20 cellular contexts compared by ENCODE assay signal in genomic region chr19:9039728-9040127, GRCh38. TPM values are rescaled to one million over a fixed set of nuclear protein-coding genes. Genes with fewer than 3 reads are reported as not detected.
A peak's percentile ranks its signal among the peaks of the same experiment; 100 is the strongest.
DNase-seq lines count a peak whose midpoint lies in the region; ATAC-seq and TF ChIP-seq lines count a peak whose summit lies in the region.
"Had no signal": no experiment of that assay in that cellular context is flagged by ENCODE, and none has a peak within 500 bp of the region (broad histone marks: within the 10 kb centered on the region; RNA-seq: fewer than 3 reads in every experiment).

No MANE protein-coding gene starts in this region.

- no peaks in the 10 kb centered on the region; the same call in 1 of the 2 replicates for H3K27me3 Mint-ChIP-seq in WTC11 (ENCODE audit: low read depth)
- H3K27me3 Mint-ChIP-seq in nephron progenitor cell (ENCODE audit: low read depth, poor library complexity), result peaks cover 42% of the 10 kb centered on the region

- ATAC-seq in WTC11, result no peak
- no peak for ATAC-seq in HG03565 (IDR thresholded peaks at IDR 0.05; ENCODE audit: unreplicated experiment)
- ATAC-seq: K562 had no signal

- H3K9me3 Mint-ChIP-seq in WTC11 (peaks cover 12% of the 10 kb centered on the region), nephron progenitor cell (no peaks in the 10 kb centered on the region)
- H3K9me3 Mint-ChIP-seq: CD4-positive, alpha-beta memory T cell had no signal

- no peak for TF ChIP-seq CTCF in WTC11 (IDR thresholded peaks at IDR 0.05)
- TF ChIP-seq CTCF in nephron progenitor cell (IDR thresholded peaks at IDR 0.05), result no peak

- H3K27ac Mint-ChIP-seq in WTC11, result peak overlapping the region; percentile 45; the same call in 1 of the 2 replicates
- H3K27ac Mint-ChIP-seq in nephron progenitor cell, result peak overlapping the region; percentile 73
- H3K27ac Mint-ChIP-seq: CD4-positive, alpha-beta memory T cell; HFFc6 had no signal

- H3K4me3 Mint-ChIP-seq in WTC11 (no peak overlapping the region), nephron progenitor cell (no peak overlapping the region)
- H3K4me3 Mint-ChIP-seq: CD4-positive, alpha-beta memory T cell; HFFc6 had no signal

- H3K36me3 Mint-ChIP-seq in WTC11 (no peaks in the 10 kb centered on the region), nephron progenitor cell (ENCODE audit: low read depth) (no peaks in the 10 kb centered on the region)
- H3K36me3 Mint-ChIP-seq: CD4-positive, alpha-beta memory T cell had no signal

- POLR2A ChIA-PET in WTC11 (lab: Charles Lee), result interaction anchor here (0.6 kb wide), 1 partner anchor 9 kb away, joined by 3 read pairs; no protein-coding TSS in a partner anchor

- no peaks in the 10 kb centered on the region for H3K4me1 Mint-ChIP-seq in WTC11
- H3K4me1 Mint-ChIP-seq in nephron progenitor cell, result peaks cover 19% of the 10 kb centered on the region
- H3K4me1 Mint-ChIP-seq: CD4-positive, alpha-beta memory T cell had no signal

- CTCF ChIA-PET in WTC11 (lab: Charles Lee), result no interaction called here

- DNase-seq in Caki2 (ENCODE audit: low read depth) (peak; percentile 83), KBM-7 (peak; percentile 5), WTC11 (ENCODE audit: low spot score) (no peak), nephron progenitor cell (no peak), NCI-H1092 (lab: John Stamatoyannopoulos, UW) (no peak), AG20443 (ENCODE audit: low spot score) (no peak), NCI-H510A (lab: John Stamatoyannopoulos, UW) (no peak)
- DNase-seq: CD4-positive, alpha-beta memory T cell; DMS53; EL; HFFc6; NCI-H1417 treated with DMSO at 0.1 percent for 48 hours; NCI-H187 treated with DMSO at 0.1 percent for 48 hours; NCI-H2227 treated with DMSO at 0.1 percent for 48 hours; NCI-H524; NCI-H82 had no signal

- in situ Hi-C loops in Caki2 (cut with HindIII; ENCODE audit: low pct_unique_long_range_greater_than_20kb, low sequenced_read_pairs) (no loop called here), KBM-7 (cut with MboI; ENCODE audit: low pct_unique_long_range_greater_than_20kb, low sequenced_read_pairs) (no loop called here)

TF ChIP-seq in WTC11, 78 proteins besides CTCF, POLR2A, EP300 and RAD21:
- no peak for TF ChIP-seq ZNF396 (CRISPR knock-in tag; IDR thresholded peaks at IDR 0.05; ENCODE audit: borderline replicate concordance)
- no peak for TF ChIP-seq SMAD4 (CRISPR knock-in tag; IDR thresholded peaks at IDR 0.05)
- TF ChIP-seq STAT6 (CRISPR knock-in tag; conservative IDR thresholded peaks at IDR 0.05; ENCODE audit: low read depth), result no peak
- no peak for TF ChIP-seq ZNF425 (CRISPR knock-in tag; conservative IDR thresholded peaks at IDR 0.05)
- TF ChIP-seq ARID4B (CRISPR knock-in tag; IDR thresholded peaks at IDR 0.05; ENCODE audit: borderline replicate concordance), result no peak
- no peak for TF ChIP-seq TEAD4 (CRISPR knock-in tag; IDR thresholded peaks at IDR 0.05)

RNA-seq across cellular contexts. Expression of gene MUC16, which starts 29.5 kb away (rescaled TPM):
- under 0.01 TPM in 1 of 2 replicates, not detected in the other for total RNA-seq in Caki2 (2014; rRNA removed; shearing (Covaris generic); ENCODE audit: low replicate concordance)
- 0.04 to 0.09 TPM (median 0.07 TPM) in 3 replicates for total RNA-seq in WTC11 (2021)
- total RNA-seq: CD4-positive, alpha-beta memory T cell; H4; HFFc6; K562; SJSA1 had no signal

RNA-seq across cellular contexts. Expression of gene OR1M1, which starts 47.1 kb away (rescaled TPM):
- not detected in 2 replicates for total RNA-seq in Caki2 (2014; rRNA removed; shearing (Covaris generic); ENCODE audit: low replicate concordance)
- not detected in 3 replicates for total RNA-seq in WTC11 (2021)
- total RNA-seq: CD4-positive, alpha-beta memory T cell; H4; HFFc6; K562; SJSA1 had no signal

Comparison
In these comparisons a context has a peak if more than half of its experiments do, and no peak if none do; other contexts are left out.
1. DNase-seq: peak in Caki2 (single experiment) and KBM-7 (single experiment); none in WTC11 (single experiment), nephron progenitor cell (single experiment), NCI-H1092 (single experiment), AG20443 (single experiment) and NCI-H510A (single experiment).